Comparison of ENCODE assay signal across 10 cellular contexts in genomic region chr9:34171753-34172535, GRCh38. TPM values are rescaled to one million over a fixed set of nuclear protein-coding genes. Genes with fewer than 3 reads are reported as not detected.
DNase-seq lines count a peak whose midpoint lies in the region; ATAC-seq and TF ChIP-seq lines count a peak whose summit lies in the region.
"Had no signal": no experiment of that assay in that cellular context is flagged by ENCODE, and none has a peak within 500 bp of the region (broad histone marks: within the 10 kb centered on the region; RNA-seq: fewer than 3 reads in every experiment).

No MANE protein-coding gene starts in this region.

- peak overlapping the region; percentile 55 to 92 (median 85) for H3K27ac Mint-ChIP-seq in naive thymus-derived CD4-positive, alpha-beta T cell

- no peak for TF ChIP-seq POLR2A in ovary (IDR thresholded peaks at IDR 0.05)

- H3K4me3 Mint-ChIP-seq in naive thymus-derived CD4-positive, alpha-beta T cell, result peak overlapping the region; percentile 41 to 89 (median 70)

- CTCF ChIA-PET in naive thymus-derived CD4-positive, alpha-beta T cell (lab: Charles Lee), result interaction anchor here (0.7 kb wide), 1 partner anchor 13 kb away, joined by 3 read pairs; no protein-coding TSS in a partner anchor

- H3K36me3 ChIP-seq in naive thymus-derived CD4-positive, alpha-beta T cell (ENCODE audit: control insufficient read depth in 2 of 3, insufficient read depth in 3 of 3, low read length in 3 of 3), result no peaks in the 10 kb centered on the region
- no peaks in the 10 kb centered on the region for H3K36me3 ChIP-seq in ovary
- H3K36me3 ChIP-seq: prostate gland, SJSA1 had no signal

- peaks cover 0 to 2% (median 0%) of the 10 kb centered on the region in 11 donors for H3K9me3 Mint-ChIP-seq in naive thymus-derived CD4-positive, alpha-beta T cell

- TF ChIP-seq EP300 in ovary (IDR thresholded peaks at IDR 0.05), result no peak

- intact Hi-C loops in naive thymus-derived CD4-positive, alpha-beta T cell (cut with micrococcal nuclease), result loop anchor here (2.0 to 10.0 kb wide), 4 partner anchors 45 to 493 kb away; partner anchors contain the start of genes CCL27 (in 1 of the 2), DCAF12 (in 1 of the 2), RPP25L (in 1 of the 2) and SIGMAR1 (in 1 of the 2)
- intact Hi-C loops in ovary (cut with DNase I), result no loop called here

- POLR2A ChIA-PET in naive thymus-derived CD4-positive, alpha-beta T cell (lab: Charles Lee), result no interaction called here

- in situ Hi-C loops in GM13976 (cut with MboI; ENCODE audit: low sequenced_read_pairs, unreplicated experiment), result no loop called here

- TF ChIP-seq CTCF in GM13976 (IDR thresholded peaks at IDR 0.05; ENCODE audit: borderline replicate concordance, control extremely low read depth, extremely low read depth, insufficient read depth, missing control alignments), result no peak
- TF ChIP-seq CTCF in ovary (IDR thresholded peaks at IDR 0.05), result no peak

- peak; percentile 37 for DNase-seq in GM13976 (ENCODE audit: low spot score)
- DNase-seq in activated CD4-positive, alpha-beta T cell treated with anti-CD3 and anti-CD28 coated beads, Interleukin-2, amount 50 U/mL, for 1 hour, result peak; percentile 30
- peak in 7 of 9 donors; percentile 36 to 80 (median 65) for DNase-seq in naive thymus-derived CD4-positive, alpha-beta T cell
- no peak for DNase-seq in NCI-H69 (lab: John Stamatoyannopoulos, UW)
- no peak for DNase-seq in ovary

- no peaks in the 10 kb centered on the region for H3K27me3 Mint-ChIP-seq in naive thymus-derived CD4-positive, alpha-beta T cell

- peaks cover 0 to 8% of the 10 kb centered on the region in 2 donors for H3K4me1 ChIP-seq in naive thymus-derived CD4-positive, alpha-beta T cell (ENCODE audit: control insufficient read depth in 2 of 2, insufficient read depth in 2 of 2, low read length in 2 of 2)
- no peaks in the 10 kb centered on the region for H3K4me1 ChIP-seq in ovary (ENCODE audit: insufficient read depth)
- H3K4me1 ChIP-seq: prostate gland, SJSA1 had no signal

- WGBS in ovary, 3 donors, result 93 to 95% (median 93%) methylated on average over 15 of the region's 15 CpGs

- peaks cover 0 to 2% (median 0%) of the 10 kb centered on the region in 5 donors for H3K36me3 Mint-ChIP-seq in naive thymus-derived CD4-positive, alpha-beta T cell

- H3K27ac ChIP-seq in naive thymus-derived CD4-positive, alpha-beta T cell (ENCODE audit: low read depth, low read length), result peak overlapping the region; percentile 26
- no peak overlapping the region for H3K27ac ChIP-seq in ovary
- H3K27ac ChIP-seq: prostate gland, SJSA1 had no signal

- no peaks in the 10 kb centered on the region for H3K9me3 ChIP-seq in naive thymus-derived CD4-positive, alpha-beta T cell (ENCODE audit: control insufficient read depth in 2 of 3, low read length in 3 of 3)
- no peaks in the 10 kb centered on the region for H3K9me3 ChIP-seq in ovary
- H3K9me3 ChIP-seq: prostate gland, SJSA1 had no signal

- peaks cover 5 to 19% (median 13%) of the 10 kb centered on the region in 7 donors for H3K4me1 Mint-ChIP-seq in naive thymus-derived CD4-positive, alpha-beta T cell

- no peaks in the 10 kb centered on the region for H3K27me3 ChIP-seq in naive thymus-derived CD4-positive, alpha-beta T cell (ENCODE audit: control insufficient read depth in 2 of 2, insufficient read depth in 2 of 2, low read length in 2 of 2)
- no peaks in the 10 kb centered on the region for H3K27me3 ChIP-seq in ovary
- H3K27me3 ChIP-seq: SJSA1 had no signal

- ATAC-seq in HG03460 (IDR thresholded peaks at IDR 0.05; ENCODE audit: unreplicated experiment), result peak; percentile 67
- ATAC-seq in naive thymus-derived CD4-positive, alpha-beta T cell, result peak; percentile 99
- ATAC-seq in HG02973 (IDR thresholded peaks at IDR 0.05; ENCODE audit: unreplicated experiment), result no peak
- ATAC-seq in GM18517 (IDR thresholded peaks at IDR 0.05; ENCODE audit: unreplicated experiment), result no peak

- peak overlapping the region; percentile 28 for H3K4me3 ChIP-seq in naive thymus-derived CD4-positive, alpha-beta T cell (ENCODE audit: low read length)
- H3K4me3 ChIP-seq in ovary, result no peak overlapping the region
- H3K4me3 ChIP-seq: prostate gland, SJSA1 had no signal

RNA-seq across cellular contexts. Expression of gene UBAP1, which starts 6.9 kb away (rescaled TPM):
- 10 to 100 TPM; 31.1 to 39.9 (median 32.8) TPM for total RNA-seq in naive thymus-derived CD4-positive, alpha-beta T cell
- polyA plus RNA-seq in naive thymus-derived CD4-positive, alpha-beta T cell, result 10 to 100 TPM; 35.8 to 53.9 TPM
- 10 to 100 TPM; 25.8 to 52.8 (median 44.8) TPM for total RNA-seq in ovary
- polyA plus RNA-seq in ovary, result 10 to 100 TPM; 42.1 to 93.9 TPM

RNA-seq across cellular contexts. Expression of gene DCAF12, which starts 45.4 kb away (rescaled TPM):
- total RNA-seq in naive thymus-derived CD4-positive, alpha-beta T cell, result 10 to 100 TPM; 10.8 to 40.4 (median 28.5) TPM
- 10 to 100 TPM; 13.2 to 15.4 TPM for polyA plus RNA-seq in naive thymus-derived CD4-positive, alpha-beta T cell
- total RNA-seq in ovary, result 10 to 100 TPM; 18.0 to 35.0 (median 24.8) TPM
- 10 to 100 TPM; 17.2 to 65.5 TPM for polyA plus RNA-seq in ovary

Comparison
In these comparisons a context has a peak if more than half of its experiments do, and no peak if none do; other contexts are left out.
1. DNase-seq: peak in GM13976 (single experiment), activated CD4-positive, alpha-beta T cell treated with anti-CD3 and anti-CD28 coated beads, Interleukin-2, amount 50 U/mL, for 1 hour (single experiment) and naive thymus-derived CD4-positive, alpha-beta T cell (7 of 9); none in NCI-H69 (single experiment) and ovary (0 of 5).
2. ATAC-seq: peak in HG03460 (single experiment) and naive thymus-derived CD4-positive, alpha-beta T cell (single experiment); none in HG02973 (single experiment) and GM18517 (single experiment).
3. intact Hi-C loops: an anchor here in naive thymus-derived CD4-positive, alpha-beta T cell (2.0 to 10.0 kb wide); none called in ovary.